Comparison of ENCODE assay signal across 8 cellular contexts in genomic region chr14:70821916-70822705, GRCh38. TPM values are rescaled to one million over a fixed set of nuclear protein-coding genes. Genes with fewer than 3 reads are reported as not detected.
A peak's percentile ranks its signal among the peaks of the same experiment; 100 is the strongest.
DNase-seq lines count a peak whose midpoint lies in the region; ATAC-seq and TF ChIP-seq lines count a peak whose summit lies in the region.

No MANE protein-coding gene starts in this region.

- DNase-seq in Ammon's horn (ENCODE audit: low spot score), result peak; percentile 60
- peak; percentile 46 for DNase-seq in SK-N-DZ (ENCODE audit: low spot score)
- DNase-seq in activated naive CD8-positive, alpha-beta T cell treated with anti-CD3 and anti-CD28 coated beads, Interleukin-2, amount 50 U/mL, for 16 hours (ENCODE audit: low read depth, low spot score), result peak; percentile 18
- peak; percentile 70 for DNase-seq in left ventricle myocardium superior
- peak; percentile 52 to 74 for DNase-seq in psoas muscle
- DNase-seq in NCI-H1436 treated with DMSO at 0.1 percent for 48 hours (lab: John Stamatoyannopoulos, UW), result no peak

- peak overlapping the region; percentile 69 for H3K4me3 ChIP-seq in psoas muscle

- no peaks in the 10 kb centered on the region for H3K4me1 ChIP-seq in psoas muscle

- no peaks in the 10 kb centered on the region for H3K36me3 ChIP-seq in psoas muscle (ENCODE audit: insufficient read depth in 1 of 2, low read depth in 1 of 2)

- WGBS in psoas muscle, 3 donors, result 0 to 1% (median 1%) methylated on average over 27 to 61 of the region's 61 CpGs

- peaks cover 0 to 30% (median 10%) of the 10 kb centered on the region in 3 donors for H3K27me3 ChIP-seq in psoas muscle (ENCODE audit: insufficient read depth in 3 of 3, low read length in 2 of 3)

- ATAC-seq in HG02759 (IDR thresholded peaks at IDR 0.05; ENCODE audit: unreplicated experiment) (peak; percentile 40), left ventricle myocardium superior (peak; percentile 62), psoas muscle (peak; percentile 32 to 76 (median 60)), HG03469 (IDR thresholded peaks at IDR 0.05; ENCODE audit: unreplicated experiment) (no peak)

- H3K9me3 ChIP-seq in psoas muscle, result no peaks in the 10 kb centered on the region

- intact Hi-C loops in left ventricle myocardium superior (cut with micrococcal nuclease) (no loop called here), psoas muscle (cut with DNase I) (loop anchor here (1.0 to 10.0 kb wide), 3 partner anchors 83 to 153 kb away; partner anchors contain the start of gene PCNX1 (in 1 of the 2))

- no peak for TF ChIP-seq CTCF in psoas muscle (IDR thresholded peaks at IDR 0.05)

- no peak overlapping the region for H3K27ac ChIP-seq in psoas muscle

RNA-seq across cellular contexts. Expression of gene MAP3K9, which starts 12.8 kb away (rescaled TPM):
- polyA plus RNA-seq in SK-N-DZ (2014; cell fraction: cytosol; rRNA removed), result 2.8 and 3.1 TPM in 2 replicates
- polyA plus RNA-seq in SK-N-DZ (2014; cell fraction: nucleus; rRNA removed), result 3.0 and 3.1 TPM in 2 replicates
- total RNA-seq in left ventricle myocardium superior (1.6 TPM), psoas muscle (1 to 10 TPM; 2.1 to 4.3 (median 3.2) TPM)
- 1 to 10 TPM in 2 of 3 donors, under 1 TPM in 1; 0.44 to 1.8 (median 1.1) TPM for polyA plus RNA-seq in psoas muscle
